ENCODE assay signal across 1 cellular context in the genomic region with DNA sequence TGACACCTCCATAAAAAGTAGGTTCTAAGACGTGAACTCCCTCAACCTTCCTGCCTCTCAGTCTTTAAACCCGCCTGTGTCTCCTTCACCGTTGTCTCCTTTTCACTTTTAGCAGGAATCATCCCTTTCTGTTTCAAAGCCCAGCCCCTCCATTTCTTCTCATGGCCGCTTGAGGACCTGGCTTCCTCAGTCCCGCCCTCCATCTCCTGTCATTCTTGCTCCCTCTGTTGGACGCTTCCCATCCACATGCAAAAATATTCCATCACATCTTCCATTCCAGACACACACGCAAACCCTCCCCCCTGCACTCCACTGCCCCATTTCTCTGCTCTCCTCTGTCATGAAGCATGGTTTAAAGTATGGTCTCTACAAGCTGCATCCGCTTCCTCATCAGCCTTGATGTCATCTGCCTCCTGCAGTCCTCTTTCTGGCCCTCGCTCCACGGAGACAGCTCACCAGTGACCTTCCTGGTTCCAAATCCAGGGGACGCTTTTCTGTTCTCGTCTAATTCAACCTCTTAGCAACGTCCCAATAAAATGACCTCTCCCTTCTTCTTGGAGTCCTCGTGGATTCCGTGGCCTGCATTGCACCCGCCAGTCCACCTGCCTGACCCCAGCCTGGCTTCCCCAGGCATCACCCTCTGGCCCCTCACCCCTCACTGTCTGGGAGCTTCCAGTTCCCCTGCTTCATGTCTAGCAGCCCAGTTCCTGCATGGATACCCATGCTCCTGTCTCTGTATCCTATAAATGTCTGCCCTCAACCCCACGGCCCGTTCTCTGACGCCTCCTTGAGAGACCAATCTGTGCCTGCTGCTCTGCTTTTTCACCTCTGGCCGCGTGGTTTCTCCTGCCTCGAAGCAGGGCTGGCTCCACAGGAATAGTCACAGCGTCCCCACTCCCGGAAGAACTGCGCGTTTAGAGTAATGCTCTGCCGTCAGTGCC.
A peak's percentile ranks its signal among the peaks of the same experiment; 100 is the strongest.
TF ChIP-seq lines count a peak whose summit lies in the region.

No MANE protein-coding gene starts in this region.

TF ChIP-seq in H1, 55 proteins besides CTCF, POLR2A, EP300 and RAD21:
- TF ChIP-seq RFX5 (IDR thresholded peaks at IDR 0.05; ENCODE audit: borderline replicate concordance, low read depth, low read length) (no peak), YY1 (IDR thresholded peaks at IDR 0.05; ENCODE audit: low read depth, low read length) (0 out of 2 replicates have a peak, but pooled peaks have one; percentile 9), BACH1 (IDR thresholded peaks at IDR 0.05; ENCODE audit: low read length) (no peak), POLR2AphosphoS5 (IDR thresholded peaks at IDR 0.05; ENCODE audit: low read depth, low read length) (no peak), TBP (IDR thresholded peaks at IDR 0.05; ENCODE audit: low read depth, low read length) (no peak), HDAC6 (IDR thresholded peaks at IDR 0.05; ENCODE audit: low read depth, low read length) (no peak), KDM1A (IDR thresholded peaks at IDR 0.05; ENCODE audit: borderline replicate concordance, low read length) (no peak)
